In genomic region chr16:19027416-19027815, GRCh38 we compare ENCODE assay signal across 15 cellular contexts. TPM values are rescaled to one million over a fixed set of nuclear protein-coding genes. Genes with fewer than 3 reads are reported as not detected.
A peak's percentile ranks its signal among the peaks of the same experiment; 100 is the strongest.
DNase-seq lines count a peak whose midpoint lies in the region; ATAC-seq and TF ChIP-seq lines count a peak whose summit lies in the region.
"Had no signal": no experiment of that assay in that cellular context is flagged by ENCODE, and none has a peak within 500 bp of the region (broad histone marks: within the 10 kb centered on the region; RNA-seq: fewer than 3 reads in every experiment).

No MANE protein-coding gene starts in this region.

- H3K27ac ChIP-seq in PC-9 (no peak overlapping the region), Peyer's patch (peak overlapping the region in 3 of 4 donors; percentile 36 to 84 (median 48)), urinary bladder (ENCODE audit: low read depth) (peak overlapping the region; percentile 85), breast epithelium (no peak overlapping the region)
- H3K27ac ChIP-seq: HL-60 had no signal

- H3K4me1 ChIP-seq in PC-9 (replicated peaks; ENCODE audit: insufficient read depth) (peaks cover 10% of the 10 kb centered on the region), Peyer's patch (no peaks in the 10 kb centered on the region), urinary bladder (ENCODE audit: insufficient read depth) (no peaks in the 10 kb centered on the region), breast epithelium (no peaks in the 10 kb centered on the region)
- H3K4me1 ChIP-seq: BE2C, Caco-2 had no signal

- H2AFZ ChIP-seq in PC-9, result no peak overlapping the region
- H2AFZ ChIP-seq: GM23338 had no signal

- H3K27me3 ChIP-seq in PC-9 (ENCODE audit: insufficient read depth, low read depth) (no peaks in the 10 kb centered on the region), Peyer's patch (no peaks in the 10 kb centered on the region), breast epithelium (no peaks in the 10 kb centered on the region)
- H3K27me3 ChIP-seq: BE2C had no signal

- no peaks in the 10 kb centered on the region for H3K9me3 ChIP-seq in PC-9 (ENCODE audit: insufficient read depth, low read depth)
- H3K9me3 ChIP-seq in Peyer's patch, result no peaks in the 10 kb centered on the region
- H3K9me3 ChIP-seq in breast epithelium, result no peaks in the 10 kb centered on the region
- H3K9me3 ChIP-seq: BE2C, Caco-2 had no signal

- ATAC-seq in left colon (peak; percentile 74), HG02798 (IDR thresholded peaks at IDR 0.05; ENCODE audit: poor library complexity, unreplicated experiment) (no peak)
- ATAC-seq: GM23338 had no signal

- WGBS in urinary bladder, result 36% methylated on average over 3 of the region's 3 CpGs

- CTCF ChIA-PET in PC-9 (lab: Charles Lee), result no interaction called here

- TF ChIP-seq POLR2A in Peyer's patch (IDR thresholded peaks at IDR 0.05) (no peak), breast epithelium (IDR thresholded peaks at IDR 0.05) (no peak)

- intact Hi-C loops in PC-9 (cut with micrococcal nuclease; ENCODE audit: unreplicated experiment) (no loop called here), left colon (cut with DNase I, micrococcal nuclease) (no loop called here), breast epithelium (cut with DNase I; ENCODE audit: low total_unique reads) (no loop called here)

- H3K36me3 ChIP-seq in PC-9 (ENCODE audit: low read depth) (no peaks in the 10 kb centered on the region), Peyer's patch (no peaks in the 10 kb centered on the region), urinary bladder (ENCODE audit: insufficient read depth) (no peaks in the 10 kb centered on the region), breast epithelium (no peaks in the 10 kb centered on the region)
- H3K36me3 ChIP-seq: BE2C had no signal

- BruUV-seq in PC-9 (replicated peaks; lab: Mats Ljungman, UMichigan), result no TSS peak

- peak overlapping the region; percentile 3; the same call in 1 of the 2 replicates for H3K4me2 ChIP-seq in PC-9
- H3K4me2 ChIP-seq: GM23338 had no signal

- no peak for TF ChIP-seq CTCF in PC-9 (conservative IDR thresholded peaks at IDR 0.05)
- TF ChIP-seq CTCF in Peyer's patch (IDR thresholded peaks at IDR 0.05), result no peak
- no peak for TF ChIP-seq CTCF in breast epithelium (IDR thresholded peaks at IDR 0.05)

- no peaks in the 10 kb centered on the region for H3K9me2 ChIP-seq in PC-9 (ENCODE audit: insufficient read depth)

- no peaks in the 10 kb centered on the region for H4K20me1 ChIP-seq in PC-9 (ENCODE audit: insufficient read depth)

- no peak overlapping the region for H3K4me3 ChIP-seq in PC-9
- H3K4me3 ChIP-seq in Peyer's patch, result no peak overlapping the region
- H3K4me3 ChIP-seq in urinary bladder (ENCODE audit: low read depth, low read length), result no peak overlapping the region
- H3K4me3 ChIP-seq in breast epithelium, result no peak overlapping the region
- H3K4me3 ChIP-seq: GM23338 had no signal

- POLR2A ChIA-PET in PC-9 (lab: Charles Lee; ENCODE audit: unreplicated experiment), result interaction anchor here (0.6 to 0.7 kb wide), 2 partner anchors 23 to 366 kb away, joined by 5 read pairs; no protein-coding TSS in a partner anchor

- H3F3A ChIP-seq in PC-9 (ENCODE audit: insufficient read depth, low read depth), result no peaks in the 10 kb centered on the region

- DNase-seq in PC-9 (peak in 1 of 2 experiments; percentile 45), Peyer's patch (peak in 1 of 3 donors; percentile 37), left colon (no peak), breast epithelium (ENCODE audit: low spot score in 2 of 2) (no peak)
- DNase-seq: ACHN; BE2C; C1 segment of cervical spinal cord; Caco-2; CD4-positive, CD25-positive, alpha-beta regulatory T cell; CD8-positive, alpha-beta memory T cell; HCEC 1CT had no signal

- no peaks in the 10 kb centered on the region for H3K79me2 ChIP-seq in PC-9 (ENCODE audit: low read depth)

RNA-seq across cellular contexts. Expression of gene COQ7, which starts 40.0 kb away (rescaled TPM):
- total RNA-seq in PC-9 (2021) (26.9 and 30.7 TPM in 2 replicates), Peyer's patch (10 to 100 TPM; 16.5 to 29.1 (median 20.6) TPM), left colon (10 to 100 TPM; 25.9 to 29.6 TPM), urinary bladder (23.8 TPM), breast epithelium (10 to 100 TPM; 13.8 to 20.2 (median 16.4) TPM)
- polyA plus RNA-seq in urinary bladder, result 22.1 TPM

RNA-seq across cellular contexts. Expression of gene TMC7, which starts 43.7 kb away (rescaled TPM):
- total RNA-seq in PC-9 (2021) (4.3 and 4.4 TPM in 2 replicates), Peyer's patch (1 to 10 TPM; 2.5 to 7.0 (median 5.6) TPM), left colon (10 to 100 TPM; 11.7 to 12.7 TPM), urinary bladder (3.7 TPM), breast epithelium (1 to 10 TPM in 1 of 3 donors, under 1 TPM in 2; 0.64 to 1.3 (median 0.73) TPM)
- polyA plus RNA-seq in urinary bladder, result 3.4 TPM
- total RNA-seq: CD4-positive, CD25-positive, alpha-beta regulatory T cell; CD8-positive, alpha-beta memory T cell had no signal
- polyA plus RNA-seq: CD8-positive, alpha-beta memory T cell had no signal

Comparison
In these comparisons a context has a peak if more than half of its experiments do, and no peak if none do; other contexts are left out.
1. H3K27ac ChIP-seq: peak in Peyer's patch (3 of 4) and urinary bladder (single experiment); none in PC-9 (single experiment) and breast epithelium (0 of 2).